In genomic region chr1:29113407-29114117, GRCh38 we compare ENCODE assay signal across 19 cellular contexts. TPM values are rescaled to one million over a fixed set of nuclear protein-coding genes. Genes with fewer than 3 reads are reported as not detected.
"Had no signal": no experiment of that assay in that cellular context is flagged by ENCODE, and none has a peak within 500 bp of the region (broad histone marks: within the 10 kb centered on the region; RNA-seq: fewer than 3 reads in every experiment).

No MANE protein-coding gene starts in this region.

- H3K9me3 ChIP-seq: gastrocnemius medialis, heart left ventricle, lower lobe of right lung, sigmoid colon, tibial nerve, uterus had no signal

- H3K27me3 ChIP-seq: gastrocnemius medialis, heart left ventricle, sigmoid colon, tibial nerve, uterus had no signal

- H3K27ac ChIP-seq: gastrocnemius medialis, heart left ventricle, lower lobe of right lung, parathyroid adenoma, sigmoid colon, tibial nerve, uterus, WERI-Rb-1 had no signal

- H3K4me1 ChIP-seq: gastrocnemius medialis, heart left ventricle, lower lobe of right lung, parathyroid adenoma, tibial nerve, uterus had no signal

- H3K36me3 ChIP-seq: uterus had no signal

- ATAC-seq: gastrocnemius medialis, heart left ventricle, left cardiac atrium, SK-N-SH treated with all-trans-retinoic acid at 6 μM for 48 hours, T-helper 17 cell had no signal

- H3K9ac ChIP-seq: parathyroid adenoma had no signal

- H3K27ac Mint-ChIP-seq: T-helper 17 cell had no signal

- DNase-seq: activated CD4-positive, alpha-beta T cell treated with anti-CD3 and anti-CD28 coated beads, Interleukin-2, amount 50 U/mL, for 1 hour; activated CD8-positive, alpha-beta memory T cell treated with anti-CD3 and anti-CD28 coated beads, Interleukin-2, amount 50 U/mL, for 4 hours; activated gamma-delta T cell treated with Interleukin-2 at 50 U/mL for 16 hours; aorta; dermis blood vessel endothelial cell; erythroblast; gastrocnemius medialis; heart left ventricle; left cardiac atrium; lower lobe of right lung; sigmoid colon; stimulated activated CD4-positive, alpha-beta T cell treated with anti-CD3 and anti-CD28 coated beads, Interleukin-1b, Interleukin-23, amount 100 ng/mL, for 48 hours; substantia nigra; T-helper 17 cell; uterus; WERI-Rb-1 had no signal

- H3K4me3 ChIP-seq: gastrocnemius medialis, heart left ventricle, lower lobe of right lung, sigmoid colon, tibial nerve, uterus had no signal

- H3K27me3 Mint-ChIP-seq: T-helper 17 cell had no signal

- H3K4me3 Mint-ChIP-seq: T-helper 17 cell had no signal

RNA-seq across cellular contexts. Expression of gene TMEM200B, which starts 10.1 kb away (rescaled TPM):
- total RNA-seq: T-helper 17 cell had no signal
